9 cellular contexts compared by ENCODE assay signal in the genomic region with DNA sequence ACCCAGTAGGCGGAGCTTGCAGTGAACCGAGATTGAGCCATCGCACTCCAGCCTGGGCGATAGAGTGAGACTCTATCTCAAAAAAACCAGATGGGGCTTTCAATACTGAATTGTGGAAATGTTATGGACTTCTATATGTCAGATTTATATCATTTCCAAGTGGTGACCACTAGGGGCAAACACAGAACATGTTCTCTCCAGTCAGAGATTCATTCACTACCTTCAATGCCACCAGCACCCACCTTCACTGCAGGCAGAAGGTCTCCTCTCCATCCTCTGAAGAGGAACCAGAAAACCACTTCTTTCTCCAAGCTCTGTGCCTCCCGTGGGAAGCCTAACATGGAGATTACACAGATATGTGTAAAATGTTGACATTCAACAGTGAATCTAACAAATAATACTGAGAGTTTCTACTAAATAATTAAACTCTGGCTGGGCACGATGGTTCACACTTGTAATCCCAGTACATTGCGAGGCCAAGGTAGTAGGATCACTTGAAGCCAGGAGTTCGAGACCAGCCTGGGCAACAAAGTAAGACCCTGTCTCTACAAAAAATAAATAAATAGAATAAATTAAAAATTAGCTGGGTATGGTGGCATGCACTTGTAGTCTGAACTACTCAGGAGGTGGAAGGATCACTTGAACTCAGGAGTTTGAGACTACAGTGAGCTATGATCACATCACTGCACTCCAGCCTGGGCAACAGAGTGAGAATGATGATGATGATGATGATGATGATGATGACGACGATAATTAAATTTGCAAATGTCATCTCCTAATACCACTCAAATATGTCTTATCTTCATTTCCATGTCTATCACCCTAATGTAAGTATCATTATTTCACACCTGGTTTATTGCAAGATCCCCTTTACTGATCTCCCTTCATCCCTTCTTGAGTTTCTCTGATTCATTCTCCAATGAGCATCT.
DNase-seq lines count a peak whose midpoint lies in the region; ATAC-seq, FAIRE-seq and TF ChIP-seq lines count a peak whose summit lies in the region.
"Had no signal": no experiment of that assay in that cellular context is flagged by ENCODE, and none has a peak within 500 bp of the region (broad histone marks: within the 10 kb centered on the region; RNA-seq: fewer than 3 reads in every experiment).

No MANE protein-coding gene starts in this region.

- no peak overlapping the region for H3K4me3 Mint-ChIP-seq in activated CD8-positive, alpha-beta memory T cell treated with anti-CD3 and anti-CD28 coated beads, Interleukin-2, amount 10 ng/mL, durations not matched to agents 7 days and 5 days
- H3K4me3 Mint-ChIP-seq: activated naive CD4-positive, alpha-beta T cell treated with anti-CD3 and anti-CD28 coated beads, Interleukin-2, amount 50 U/mL, for 24 hours had no signal

- DNase-seq in heart left ventricle (no peak), right atrium auricular region (ENCODE audit: low spot score) (no peak), kidney tubule cell (ENCODE audit: low spot score) (peak; percentile 37)
- DNase-seq in activated effector memory CD4-positive, alpha-beta T cell treated with Interleukin-2 at 50 U/mL for 16 hours: no peak
- DNase-seq in activated naive CD4-positive, alpha-beta T cell treated with anti-CD3 and anti-CD28 coated beads, Interleukin-2, amount 50 U/mL, for 16 hours: no peak
- no peak for DNase-seq in activated CD8-positive, alpha-beta memory T cell treated with anti-CD3 and anti-CD28 coated beads, Interleukin-2, amount 10 ng/mL, durations not matched to agents 7 days and 5 days

- peaks cover 49% of the 10 kb centered on the region for H3K27me3 Mint-ChIP-seq in activated CD8-positive, alpha-beta memory T cell treated with anti-CD3 and anti-CD28 coated beads, Interleukin-2, amount 10 ng/mL, durations not matched to agents 7 days and 5 days
- H3K27me3 Mint-ChIP-seq: activated naive CD4-positive, alpha-beta T cell treated with anti-CD3 and anti-CD28 coated beads, Interleukin-2, amount 50 U/mL, for 24 hours had no signal

- no peak for TF ChIP-seq POLR2A in heart left ventricle (IDR thresholded peaks at IDR 0.05)

- TF ChIP-seq CTCF in heart left ventricle (IDR thresholded peaks at IDR 0.05) (peak in 8 of 12 donors; percentile 17 to 50 (median 32)), right atrium auricular region (IDR thresholded peaks at IDR 0.05) (peak in 1 of 2 donors; percentile 44)

- peak; percentile 48 for FAIRE-seq in TTC549 (lab: Jason Lieb, UNC)

- peaks cover 31% of the 10 kb centered on the region for H3K4me1 Mint-ChIP-seq in activated CD8-positive, alpha-beta memory T cell treated with anti-CD3 and anti-CD28 coated beads, Interleukin-2, amount 10 ng/mL, durations not matched to agents 7 days and 5 days
- H3K4me1 Mint-ChIP-seq: activated naive CD4-positive, alpha-beta T cell treated with anti-CD3 and anti-CD28 coated beads, Interleukin-2, amount 50 U/mL, for 24 hours had no signal

- ATAC-seq in heart left ventricle (no peak), HG03354 (IDR thresholded peaks at IDR 0.05; ENCODE audit: poor library complexity, severe bottlenecking, unreplicated experiment) (peak; percentile 68)
- ATAC-seq in activated CD8-positive, alpha-beta memory T cell treated with anti-CD3 and anti-CD28 coated beads, Interleukin-2, amount 10 ng/mL, durations not matched to agents 7 days and 5 days: no peak

- H3K4me3 ChIP-seq in heart left ventricle (no peak overlapping the region), right atrium auricular region (no peak overlapping the region)

- H3K36me3 ChIP-seq in heart left ventricle (no peaks in the 10 kb centered on the region), right atrium auricular region (no peaks in the 10 kb centered on the region)

- intact Hi-C loops in heart left ventricle (cut with DNase I): no loop called here

- no peak overlapping the region for H3K27ac Mint-ChIP-seq in activated CD8-positive, alpha-beta memory T cell treated with anti-CD3 and anti-CD28 coated beads, Interleukin-2, amount 10 ng/mL, durations not matched to agents 7 days and 5 days
- H3K27ac Mint-ChIP-seq: activated naive CD4-positive, alpha-beta T cell treated with anti-CD3 and anti-CD28 coated beads, Interleukin-2, amount 50 U/mL, for 24 hours had no signal

- H3K4me1 ChIP-seq in heart left ventricle (no peaks in the 10 kb centered on the region), right atrium auricular region (no peaks in the 10 kb centered on the region)

- H3K9me3 Mint-ChIP-seq in activated CD8-positive, alpha-beta memory T cell treated with anti-CD3 and anti-CD28 coated beads, Interleukin-2, amount 10 ng/mL, durations not matched to agents 7 days and 5 days (ENCODE audit: low read depth): no peaks in the 10 kb centered on the region
- H3K9me3 Mint-ChIP-seq: activated naive CD4-positive, alpha-beta T cell treated with anti-CD3 and anti-CD28 coated beads, Interleukin-2, amount 50 U/mL, for 24 hours had no signal

- H3K36me3 Mint-ChIP-seq in activated CD8-positive, alpha-beta memory T cell treated with anti-CD3 and anti-CD28 coated beads, Interleukin-2, amount 10 ng/mL, durations not matched to agents 7 days and 5 days: no peaks in the 10 kb centered on the region
- H3K36me3 Mint-ChIP-seq: activated naive CD4-positive, alpha-beta T cell treated with anti-CD3 and anti-CD28 coated beads, Interleukin-2, amount 50 U/mL, for 24 hours had no signal

- WGBS in heart left ventricle, 4 donors: 87 to 90% (median 89%) methylated on average over 10 of the region's 10 CpGs

- CTCF ChIA-PET in activated CD8-positive, alpha-beta memory T cell treated with anti-CD3 and anti-CD28 coated beads, Interleukin-2, amount 10 ng/mL, durations not matched to agents 7 days and 5 days (lab: Charles Lee): interaction anchor here (1.6 kb wide), 1 partner anchor 21 kb away, joined by 6 read pairs; no protein-coding TSS in a partner anchor

- no peaks in the 10 kb centered on the region for H3K9me3 ChIP-seq in heart left ventricle
- H3K9me3 ChIP-seq in right atrium auricular region: no peaks in the 10 kb centered on the region

- H3K27me3 ChIP-seq in heart left ventricle (no peaks in the 10 kb centered on the region), right atrium auricular region (no peaks in the 10 kb centered on the region)

- no peak overlapping the region for H3K27ac ChIP-seq in heart left ventricle
- no peak overlapping the region for H3K27ac ChIP-seq in right atrium auricular region
